Comparison of ENCODE assay signal across 27 cellular contexts in the genomic region with DNA sequence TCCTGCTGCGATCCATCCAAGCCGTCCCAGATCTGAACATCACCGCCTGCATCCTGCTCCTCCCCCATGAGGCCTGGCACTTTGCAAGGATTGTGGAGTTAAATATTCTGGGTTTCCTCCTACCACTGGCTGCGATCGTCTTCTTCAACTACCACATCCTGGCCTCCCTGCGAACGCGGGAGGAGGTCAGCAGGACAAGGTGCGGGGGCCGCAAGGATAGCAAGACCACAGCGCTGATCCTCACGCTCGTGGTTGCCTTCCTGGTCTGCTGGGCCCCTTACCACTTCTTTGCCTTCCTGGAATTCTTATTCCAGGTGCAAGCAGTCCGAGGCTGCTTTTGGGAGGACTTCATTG. TPM values are rescaled to one million over a fixed set of nuclear protein-coding genes. Genes with fewer than 3 reads are reported as not detected.
"Had no signal": no experiment of that assay in that cellular context is flagged by ENCODE, and none has a peak within 500 bp of the region (broad histone marks: within the 10 kb centered on the region; RNA-seq: fewer than 3 reads in every experiment).

No MANE protein-coding gene starts in this region.

- H3K27ac ChIP-seq: brain microvascular endothelial cell, cardiac muscle cell, SJCRH30, SK-N-MC had no signal

- DNase-seq: activated CD4-positive, alpha-beta T cell treated with anti-CD3 and anti-CD28 coated beads, Interleukin-2, amount 10 ng/mL, durations not matched to agents 24 days and 14 days; activated CD4-positive, alpha-beta T cell treated with anti-CD3 and anti-CD28 coated beads, Interleukin-2, amount 50 U/mL, for 4 hours; activated CD8-positive, alpha-beta T cell treated with anti-CD3 and anti-CD28 coated beads, Interleukin-2, amount 10 ng/mL, durations not matched to agents 7 days and 5 days; activated gamma-delta T cell treated with Interleukin-2 at 50 U/mL for 16 hours; activated naive CD4-positive, alpha-beta T cell treated with anti-CD3 and anti-CD28 coated beads for 36 hours; activated naive CD8-positive, alpha-beta T cell treated with anti-CD3 and anti-CD28 coated beads, Interleukin-2, amount 50 U/mL, for 24 hours; activated T-cell treated with anti-CD3 and anti-CD28 coated beads, Interleukin-2, amount 50 U/mL, for 24 hours; anterior cingulate cortex; Kasumi-1; KG1; MG63; NCI-H1048; NCI-H1105 treated with DMSO at 0.1 percent for 48 hours; NCI-H1436; NCI-H1930; NCI-H2081 treated with DMSO at 0.1 percent for 48 hours; NCI-H345; SHP77; SJCRH30; T1000 had no signal

- H3K36me3 ChIP-seq: brain microvascular endothelial cell, cardiac muscle cell, SJCRH30 had no signal

- H3K4me3 ChIP-seq: cardiac muscle cell, MG63, SJCRH30, SK-N-MC had no signal

- ATAC-seq: activated CD8-positive, alpha-beta T cell treated with anti-CD3 and anti-CD28 coated beads, Interleukin-2, amount 10 ng/mL, durations not matched to agents 7 days and 5 days; activated naive CD4-positive, alpha-beta T cell treated with anti-CD3 and anti-CD28 coated beads, Interleukin-2, amount 50 U/mL, for 72 hours; activated naive CD8-positive, alpha-beta T cell treated with anti-CD3 and anti-CD28 coated beads, Interleukin-2, amount 50 U/mL, for 24 hours had no signal

- H3K27me3 ChIP-seq: brain microvascular endothelial cell, cardiac muscle cell, MG63, SJCRH30 had no signal

RNA-seq across cellular contexts. Expression of gene BDKRB1, which starts 8.2 kb away (rescaled TPM):
- total RNA-seq: activated CD4-positive, alpha-beta T cell treated with anti-CD3 and anti-CD28 coated beads, Interleukin-2, amount 10 ng/mL, durations not matched to agents 24 days and 14 days; activated CD8-positive, alpha-beta T cell treated with anti-CD3 and anti-CD28 coated beads, Interleukin-2, amount 10 ng/mL, durations not matched to agents 7 days and 5 days; activated naive CD4-positive, alpha-beta T cell treated with anti-CD3 and anti-CD28 coated beads for 36 hours; activated naive CD4-positive, alpha-beta T cell treated with anti-CD3 and anti-CD28 coated beads, Interleukin-2, amount 50 U/mL, for 72 hours; NCI-H460; T-helper 1 cell treated with Interleukin-12 subunit alpha and Interleukin-12 subunit beta and Interleukin-4 antibody, amounts not matched to agents 30 ng/mL and 1 ng/mL, for 36 hours; T-helper 2 cell treated with Interferon-gamma antibody and Interleukin-4, amounts not matched to agents 100 ng/mL and 5 ng/mL, for 36 hours had no signal
- polyA plus RNA-seq: cardiac muscle cell had no signal

RNA-seq across cellular contexts. Expression of gene BDKRB2, which starts 59.5 kb away (rescaled TPM):
- total RNA-seq: activated CD4-positive, alpha-beta T cell treated with anti-CD3 and anti-CD28 coated beads, Interleukin-2, amount 10 ng/mL, durations not matched to agents 24 days and 14 days; activated CD8-positive, alpha-beta T cell treated with anti-CD3 and anti-CD28 coated beads, Interleukin-2, amount 10 ng/mL, durations not matched to agents 7 days and 5 days; NCI-H460; SJCRH30; T-helper 1 cell treated with Interleukin-12 subunit alpha and Interleukin-12 subunit beta and Interleukin-4 antibody, amounts not matched to agents 30 ng/mL and 1 ng/mL, for 36 hours; T-helper 2 cell treated with Interferon-gamma antibody and Interleukin-4, amounts not matched to agents 100 ng/mL and 5 ng/mL, for 36 hours had no signal
- polyA plus RNA-seq: cardiac muscle cell had no signal
